2 cellular contexts compared by ENCODE assay signal in genomic region chr14:88911811-88912210, GRCh38.
TF ChIP-seq lines count a peak whose summit lies in the region.

No MANE protein-coding gene starts in this region.

TF ChIP-seq in IMR-90, 13 proteins besides CTCF, POLR2A, EP300 and RAD21:
- no peak for TF ChIP-seq CHD1 (IDR thresholded peaks at IDR 0.05; ENCODE audit: low read depth, low read length)
- TF ChIP-seq MXI1 (IDR thresholded peaks at IDR 0.05; ENCODE audit: borderline replicate concordance, low read depth, low read length), result no peak
- TF ChIP-seq RFX5 (IDR thresholded peaks at IDR 0.05; ENCODE audit: low read depth, low read length), result no peak
- peak; percentile 89 for TF ChIP-seq CEBPB (IDR thresholded peaks at IDR 0.05; ENCODE audit: low read depth, low read length)
- no peak for TF ChIP-seq MAZ (IDR thresholded peaks at IDR 0.05; ENCODE audit: borderline replicate concordance, low read depth, low read length)

TF ChIP-seq in H1, 55 proteins besides CTCF, POLR2A, EP300 and RAD21:
- TF ChIP-seq CEBPB (IDR thresholded peaks at IDR 0.05; ENCODE audit: low read depth, low read length), result peak; percentile 62; the same call in 1 of the 2 replicates
- no peak for TF ChIP-seq KDM4A (IDR thresholded peaks at IDR 0.05; ENCODE audit: low read depth, low read length, severe bottlenecking)
- TF ChIP-seq HDAC6 (IDR thresholded peaks at IDR 0.05; ENCODE audit: low read depth, low read length), result no peak
